8 cellular contexts compared by ENCODE assay signal in the genomic region with DNA sequence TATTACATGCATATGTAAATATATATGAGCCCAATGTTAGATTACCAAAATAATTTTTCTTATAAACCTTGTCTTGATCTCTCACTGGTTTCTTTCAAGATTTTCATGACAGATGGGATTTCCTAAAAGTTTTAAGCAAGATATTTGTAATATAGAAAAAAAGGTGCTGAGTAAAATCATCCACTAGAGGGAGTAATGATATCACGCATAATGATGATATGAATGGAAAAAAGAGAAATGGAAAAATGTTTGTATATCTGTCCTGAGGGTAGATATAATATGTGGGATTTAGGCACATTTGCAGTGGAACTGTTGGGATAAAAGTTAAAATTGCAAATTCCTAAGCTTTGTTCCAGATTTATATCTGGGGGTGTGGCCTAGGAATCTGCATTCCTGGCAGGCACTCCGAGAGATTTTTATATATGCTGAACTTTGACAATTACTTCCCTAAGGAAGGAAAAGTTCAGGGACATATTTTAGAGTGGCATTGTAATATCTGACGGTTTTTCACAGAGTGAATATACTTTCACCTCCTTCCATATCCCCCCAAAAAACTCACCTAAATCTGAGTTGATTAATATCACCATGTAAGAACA.
A peak's percentile ranks its signal among the peaks of the same experiment; 100 is the strongest.
DNase-seq lines count a peak whose midpoint lies in the region; ATAC-seq and TF ChIP-seq lines count a peak whose summit lies in the region.

No MANE protein-coding gene starts in this region.

- no peaks in the 10 kb centered on the region for H3K36me3 ChIP-seq in liver (ENCODE audit: control insufficient read depth in 4 of 4, insufficient read depth in 3 of 4, low read depth in 1 of 4, low read length in 3 of 4)

- DNase-seq in DMS53 (lab: John Stamatoyannopoulos, UW): peak; percentile 56
- DNase-seq in LoVo (ENCODE audit: low spot score): peak; percentile 46
- DNase-seq in amniotic stem cell (lab: John Stamatoyannopoulos, UW): peak; percentile 8
- no peak for DNase-seq in midbrain (lab: John Stamatoyannopoulos, UW)

- no peak for ATAC-seq in GM19467 (IDR thresholded peaks at IDR 0.05; ENCODE audit: unreplicated experiment)
- ATAC-seq in HG02884 (IDR thresholded peaks at IDR 0.05; ENCODE audit: unreplicated experiment): no peak
- no peak for ATAC-seq in HG03378 (IDR thresholded peaks at IDR 0.05; ENCODE audit: unreplicated experiment)

- peak; percentile 77 for TF ChIP-seq RAD21 in liver (IDR thresholded peaks at IDR 0.05)

- peaks cover 0 to 4% (median 0%) of the 10 kb centered on the region in 4 donors for H3K27me3 ChIP-seq in liver (ENCODE audit: control insufficient read depth in 4 of 4, insufficient read depth in 4 of 4, low read length in 3 of 4)

- WGBS in liver: 28% methylated on average over 3 of the region's 3 CpGs

- H3K9me3 ChIP-seq in liver (ENCODE audit: control insufficient read depth in 4 of 4, low read length in 3 of 4): no peaks in the 10 kb centered on the region

- H3K27ac ChIP-seq in liver (ENCODE audit: low read depth in 1 of 2, low read length in 2 of 2): no peak overlapping the region

- H3K4me1 ChIP-seq in liver (ENCODE audit: control insufficient read depth in 4 of 4, insufficient read depth in 4 of 4, low read length in 3 of 4): peaks cover 0 to 6% (median 6%) of the 10 kb centered on the region in 4 donors

- peak; percentile 59 for TF ChIP-seq CTCF in liver (IDR thresholded peaks at IDR 0.05; ENCODE audit: low read depth, low read length, missing input control)

- H3K9ac ChIP-seq in liver (ENCODE audit: low read depth in 1 of 2, low read length in 2 of 2): no peak overlapping the region

- no peak overlapping the region for H3K4me3 ChIP-seq in liver (ENCODE audit: low read depth in 1 of 3, low read length in 3 of 3)

TF ChIP-seq in liver, 16 proteins besides CTCF, POLR2A, EP300 and RAD21:
- TF ChIP-seq, protein P1, sequence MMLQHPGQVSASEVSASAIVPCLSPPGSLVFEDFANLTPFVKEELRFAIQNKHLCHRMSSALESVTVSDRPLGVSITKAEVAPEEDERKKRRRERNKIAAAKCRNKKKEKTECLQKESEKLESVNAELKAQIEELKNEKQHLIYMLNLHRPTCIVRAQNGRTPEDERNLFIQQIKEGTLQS (IDR thresholded peaks at IDR 0.05): no peak
- TF ChIP-seq, protein P2, sequence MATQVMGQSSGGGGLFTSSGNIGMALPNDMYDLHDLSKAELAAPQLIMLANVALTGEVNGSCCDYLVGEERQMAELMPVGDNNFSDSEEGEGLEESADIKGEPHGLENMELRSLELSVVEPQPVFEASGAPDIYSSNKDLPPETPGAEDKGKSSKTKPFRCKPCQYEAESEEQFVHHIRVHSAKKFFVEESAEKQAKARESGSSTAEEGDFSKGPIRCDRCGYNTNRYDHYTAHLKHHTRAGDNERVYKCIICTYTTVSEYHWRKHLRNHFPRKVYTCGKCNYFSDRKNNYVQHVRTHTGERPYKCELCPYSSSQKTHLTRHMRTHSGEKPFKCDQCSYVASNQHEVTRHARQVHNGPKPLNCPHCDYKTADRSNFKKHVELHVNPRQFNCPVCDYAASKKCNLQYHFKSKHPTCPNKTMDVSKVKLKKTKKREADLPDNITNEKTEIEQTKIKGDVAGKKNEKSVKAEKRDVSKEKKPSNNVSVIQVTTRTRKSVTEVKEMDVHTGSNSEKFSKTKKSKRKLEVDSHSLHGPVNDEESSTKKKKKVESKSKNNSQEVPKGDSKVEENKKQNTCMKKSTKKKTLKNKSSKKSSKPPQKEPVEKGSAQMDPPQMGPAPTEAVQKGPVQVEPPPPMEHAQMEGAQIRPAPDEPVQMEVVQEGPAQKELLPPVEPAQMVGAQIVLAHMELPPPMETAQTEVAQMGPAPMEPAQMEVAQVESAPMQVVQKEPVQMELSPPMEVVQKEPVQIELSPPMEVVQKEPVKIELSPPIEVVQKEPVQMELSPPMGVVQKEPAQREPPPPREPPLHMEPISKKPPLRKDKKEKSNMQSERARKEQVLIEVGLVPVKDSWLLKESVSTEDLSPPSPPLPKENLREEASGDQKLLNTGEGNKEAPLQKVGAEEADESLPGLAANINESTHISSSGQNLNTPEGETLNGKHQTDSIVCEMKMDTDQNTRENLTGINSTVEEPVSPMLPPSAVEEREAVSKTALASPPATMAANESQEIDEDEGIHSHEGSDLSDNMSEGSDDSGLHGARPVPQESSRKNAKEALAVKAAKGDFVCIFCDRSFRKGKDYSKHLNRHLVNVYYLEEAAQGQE (IDR thresholded peaks at IDR 0.05): no peak
- TF ChIP-seq HNF4G (IDR thresholded peaks at IDR 0.05) (no peak), TAF1 (conservative IDR thresholded peaks at IDR 0.05) (no peak), GABPA (IDR thresholded peaks at IDR 0.05 in 1 of 2, conservative IDR thresholded peaks at IDR 0.05 in 1 of 2) (no peak)
- TF ChIP-seq, protein P3, sequence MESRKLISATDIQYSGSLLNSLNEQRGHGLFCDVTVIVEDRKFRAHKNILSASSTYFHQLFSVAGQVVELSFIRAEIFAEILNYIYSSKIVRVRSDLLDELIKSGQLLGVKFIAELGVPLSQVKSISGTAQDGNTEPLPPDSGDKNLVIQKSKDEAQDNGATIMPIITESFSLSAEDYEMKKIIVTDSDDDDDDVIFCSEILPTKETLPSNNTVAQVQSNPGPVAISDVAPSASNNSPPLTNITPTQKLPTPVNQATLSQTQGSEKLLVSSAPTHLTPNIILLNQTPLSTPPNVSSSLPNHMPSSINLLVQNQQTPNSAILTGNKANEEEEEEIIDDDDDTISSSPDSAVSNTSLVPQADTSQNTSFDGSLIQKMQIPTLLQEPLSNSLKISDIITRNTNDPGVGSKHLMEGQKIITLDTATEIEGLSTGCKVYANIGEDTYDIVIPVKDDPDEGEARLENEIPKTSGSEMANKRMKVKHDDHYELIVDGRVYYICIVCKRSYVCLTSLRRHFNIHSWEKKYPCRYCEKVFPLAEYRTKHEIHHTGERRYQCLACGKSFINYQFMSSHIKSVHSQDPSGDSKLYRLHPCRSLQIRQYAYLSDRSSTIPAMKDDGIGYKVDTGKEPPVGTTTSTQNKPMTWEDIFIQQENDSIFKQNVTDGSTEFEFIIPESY (IDR thresholded peaks at IDR 0.05): no peak
